9 cellular contexts compared by ENCODE assay signal in genomic region chr17:2179615-2180295, GRCh38.
DNase-seq lines count a peak whose midpoint lies in the region; ATAC-seq and TF ChIP-seq lines count a peak whose summit lies in the region.
"Had no signal": no experiment of that assay in that cellular context is flagged by ENCODE, and none has a peak within 500 bp of the region (broad histone marks: within the 10 kb centered on the region; RNA-seq: fewer than 3 reads in every experiment).

No MANE protein-coding gene starts in this region.

- 58 to 74% methylated on average over 9 of the region's 9 CpGs for WGBS in sigmoid colon, 2 donors

- ATAC-seq in SK-N-SH treated with all-trans-retinoic acid at 6 μM for 48 hours = peak; percentile 75
- peak; percentile 73 for ATAC-seq in Right ventricle myocardium superior (ENCODE audit: poor library complexity)

- H3K27ac ChIP-seq in sigmoid colon = peak overlapping the region; percentile 82 to 95 (median 86)

- intact Hi-C loops in Right ventricle myocardium superior (cut with DNase I) = loop anchor here (5.0 to 10.0 kb wide), 3 partner anchors 33 to 95 kb away; no protein-coding TSS in a partner anchor
- intact Hi-C loops in sigmoid colon (cut with DNase I) = loop anchor here (2.0 kb wide), 1 partner anchor 33 kb away; no protein-coding TSS in a partner anchor

- TF ChIP-seq EP300 in sigmoid colon (IDR thresholded peaks at IDR 0.05) = peak in 3 of 4 donors; percentile 55 to 65 (median 61)

- H3K9me3 ChIP-seq in sigmoid colon = no peaks in the 10 kb centered on the region

- DNase-seq in Daoy (ENCODE audit: low read depth) = peak; percentile 87
- peak; percentile 79 for DNase-seq in Right ventricle myocardium superior
- DNase-seq in sigmoid colon = peak; percentile 96
- DNase-seq in T-helper 1 cell = no peak
- no peak for DNase-seq in UCSD-AML1 (lab: John Stamatoyannopoulos, UW; ENCODE audit: unreplicated experiment)
- no peak for DNase-seq in ecto neural progenitor cell (ENCODE audit: low spot score)
- no peak for DNase-seq in activated CD8-positive, alpha-beta memory T cell treated with anti-CD3 and anti-CD28 coated beads, Interleukin-2, amount 50 U/mL, for 4 hours
- DNase-seq: stimulated activated CD4-positive, alpha-beta T cell treated with anti-CD3 and anti-CD28 coated beads, Interleukin-1b, Interleukin-23, amount 100 ng/mL, for 48 hours had no signal

- no peaks in the 10 kb centered on the region for H3K36me3 ChIP-seq in sigmoid colon

- H3K27me3 ChIP-seq in sigmoid colon = no peaks in the 10 kb centered on the region

- H3K4me3 ChIP-seq in sigmoid colon = no peak overlapping the region

- H3K4me1 ChIP-seq in sigmoid colon = peaks cover 0 to 94% (median 90%) of the 10 kb centered on the region in 4 donors

- no peak for TF ChIP-seq CTCF in sigmoid colon (IDR thresholded peaks at IDR 0.05)

- TF ChIP-seq POLR2A in sigmoid colon (IDR thresholded peaks at IDR 0.05) = no peak

TF ChIP-seq in SK-N-SH treated with all-trans-retinoic acid at 6 μM for 48 hours, 23 proteins besides CTCF, POLR2A, EP300 and RAD21:
- TF ChIP-seq GLIS3 (CRISPR knock-in tag; IDR thresholded peaks at IDR 0.05) (no peak), OSR1 (CRISPR knock-in tag; IDR thresholded peaks at IDR 0.05) (no peak), ZNF565 (CRISPR knock-in tag; conservative IDR thresholded peaks at IDR 0.05; ENCODE audit: low read depth) (peak; percentile 91), TSHZ2 (CRISPR knock-in tag; IDR thresholded peaks at IDR 0.05) (peak; percentile 97), TCF4 (CRISPR knock-in tag; IDR thresholded peaks at IDR 0.05; ENCODE audit: borderline replicate concordance) (peak; percentile 88; the same call in 1 of the 2 replicates), ZNF70 (CRISPR knock-in tag; IDR thresholded peaks at IDR 0.05) (0 out of 2 replicates have a peak, but pooled peaks have one; percentile 5), RARB (CRISPR knock-in tag; IDR thresholded peaks at IDR 0.05) (peak; percentile 33; the same call in 1 of the 2 replicates), ISL1 (CRISPR knock-in tag; IDR thresholded peaks at IDR 0.05) (peak; percentile 77), SNAI2 (CRISPR knock-in tag; IDR thresholded peaks at IDR 0.05) (0 out of 2 replicates have a peak, but pooled peaks have one; percentile 3), ARNTL (CRISPR knock-in tag; IDR thresholded peaks at IDR 0.05; ENCODE audit: borderline replicate concordance, low read depth) (no peak), CSDC2 (CRISPR knock-in tag; IDR thresholded peaks at IDR 0.05) (no peak), CREB5 (CRISPR knock-in tag; IDR thresholded peaks at IDR 0.05; ENCODE audit: low read depth) (no peak), CSRNP3 (CRISPR knock-in tag; IDR thresholded peaks at IDR 0.05) (no peak), PPARA (CRISPR knock-in tag; IDR thresholded peaks at IDR 0.05; ENCODE audit: borderline replicate concordance) (no peak), PATZ1 (CRISPR knock-in tag; IDR thresholded peaks at IDR 0.05; ENCODE audit: borderline replicate concordance) (peak; percentile 20; the same call in 1 of the 2 replicates), ZFP3 (CRISPR knock-in tag; IDR thresholded peaks at IDR 0.05) (peak; percentile 59)
- TF ChIP-seq, protein P1, sequence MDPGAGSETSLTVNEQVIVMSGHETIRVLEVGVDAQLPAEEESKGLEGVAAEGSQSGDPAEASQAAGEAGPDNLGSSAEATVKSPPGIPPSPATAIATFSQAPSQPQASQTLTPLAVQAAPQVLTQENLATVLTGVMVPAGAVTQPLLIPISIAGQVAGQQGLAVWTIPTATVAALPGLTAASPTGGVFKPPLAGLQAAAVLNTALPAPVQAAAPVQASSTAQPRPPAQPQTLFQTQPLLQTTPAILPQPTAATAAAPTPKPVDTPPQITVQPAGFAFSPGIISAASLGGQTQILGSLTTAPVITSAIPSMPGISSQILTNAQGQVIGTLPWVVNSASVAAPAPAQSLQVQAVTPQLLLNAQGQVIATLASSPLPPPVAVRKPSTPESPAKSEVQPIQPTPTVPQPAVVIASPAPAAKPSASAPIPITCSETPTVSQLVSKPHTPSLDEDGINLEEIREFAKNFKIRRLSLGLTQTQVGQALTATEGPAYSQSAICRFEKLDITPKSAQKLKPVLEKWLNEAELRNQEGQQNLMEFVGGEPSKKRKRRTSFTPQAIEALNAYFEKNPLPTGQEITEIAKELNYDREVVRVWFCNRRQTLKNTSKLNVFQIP (CRISPR knock-in tag; IDR thresholded peaks at IDR 0.05; ENCODE audit: borderline replicate concordance, low read depth) = peak; percentile 33; the same call in 1 of the 2 replicates

Comparison
In these comparisons a context has a peak if more than half of its experiments do, and no peak if none do; other contexts are left out.
1. DNase-seq: peak in Daoy (single experiment), Right ventricle myocardium superior (single experiment) and sigmoid colon (single experiment); none in T-helper 1 cell (0 of 5), UCSD-AML1 (single experiment), ecto neural progenitor cell (single experiment) and activated CD8-positive, alpha-beta memory T cell treated with anti-CD3 and anti-CD28 coated beads, Interleukin-2, amount 50 U/mL, for 4 hours (single experiment).